In the genomic region with DNA sequence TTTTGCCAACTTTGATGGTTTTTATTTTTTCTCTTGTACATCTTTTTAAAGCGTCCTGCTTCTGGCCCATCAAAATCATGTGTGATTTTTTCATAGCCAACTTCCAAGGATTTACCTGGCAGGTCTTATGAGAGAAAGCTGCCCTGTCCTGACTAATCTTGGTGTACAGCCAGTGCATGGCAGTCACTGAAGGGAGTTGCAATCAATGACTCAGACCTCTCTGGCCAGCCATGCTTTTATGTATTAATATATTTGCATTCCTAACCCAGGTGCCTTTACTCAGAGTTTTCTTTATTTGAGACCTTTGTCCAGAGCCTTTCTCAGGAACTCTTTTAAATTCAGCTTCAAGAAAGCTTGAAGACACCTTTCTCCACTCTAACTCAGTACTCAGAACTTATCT, we compare ENCODE assay signal across 24 cellular contexts.
"Had no signal": no experiment of that assay in that cellular context is flagged by ENCODE, and none has a peak within 500 bp of the region (broad histone marks: within the 10 kb centered on the region; RNA-seq: fewer than 3 reads in every experiment).

No MANE protein-coding gene starts in this region.

- H3K9me3 Mint-ChIP-seq: stimulated activated naive CD8-positive, alpha-beta T cell treated with anti-CD3 and anti-CD28 coated beads, Interleukin-15, amount 100 ng/mL, for 72 hours had no signal

- H3K9me3 ChIP-seq: pancreas, suprapubic skin had no signal

- H3K4me3 ChIP-seq: cardiac muscle cell, left ventricle myocardium inferior, pancreas, psoas muscle, suprapubic skin, tibial nerve had no signal

- H3K36me3 Mint-ChIP-seq: activated naive CD8-positive, alpha-beta T cell treated with anti-CD3 and anti-CD28 coated beads, Interleukin-2, amount 10 ng/mL, durations not matched to agents 7 days and 5 days; mesothelial cell of epicardium had no signal

- H3K27ac Mint-ChIP-seq: activated CD4-positive, alpha-beta memory T cell treated with anti-CD3 and anti-CD28 coated beads, Interleukin-2, amount 10 ng/mL, durations not matched to agents 7 days and 5 days; activated naive CD4-positive, alpha-beta T cell treated with anti-CD3 and anti-CD28 coated beads for 36 hours; activated naive CD8-positive, alpha-beta T cell treated with anti-CD3 and anti-CD28 coated beads, Interleukin-2, amount 10 ng/mL, durations not matched to agents 7 days and 5 days; activated T-cell treated with anti-CD3 and anti-CD28 coated beads, Interleukin-2, amount 50 U/mL, for 72 hours; mesothelial cell of epicardium; naive thymus-derived CD8-positive, alpha-beta T cell; stimulated activated naive CD8-positive, alpha-beta T cell treated with anti-CD3 and anti-CD28 coated beads, Interleukin-15, amount 100 ng/mL, for 72 hours; T-helper 1 cell treated with Interleukin-12 subunit alpha and Interleukin-12 subunit beta and Interleukin-4 antibody, amounts not matched to agents 30 μg/mL and 1 μg/mL, for 36 hours had no signal

- DNase-seq: activated CD4-positive, alpha-beta memory T cell treated with anti-CD3 and anti-CD28 coated beads, Interleukin-2, amount 10 ng/mL, durations not matched to agents 7 days and 5 days; activated CD4-positive, alpha-beta T cell treated with anti-CD3 and anti-CD28 coated beads for 48 hours; activated CD4-positive, CD25-positive, alpha-beta regulatory T cell; activated effector memory CD4-positive, alpha-beta T cell treated with Interleukin-2 at 50 U/mL for 16 hours; activated naive CD4-positive, alpha-beta T cell treated with anti-CD3 and anti-CD28 coated beads for 36 hours; activated naive CD8-positive, alpha-beta T cell treated with anti-CD3 and anti-CD28 coated beads, Interleukin-2, amount 10 ng/mL, durations not matched to agents 7 days and 5 days; activated T-cell treated with anti-CD3 and anti-CD28 coated beads, Interleukin-2, amount 50 U/mL, for 72 hours; amygdala; cortex of kidney; glutamatergic neuron; hippocampal formation; left ventricle myocardium inferior; naive thymus-derived CD8-positive, alpha-beta T cell; pancreas; psoas muscle; right cardiac atrium; stimulated activated CD4-positive, alpha-beta T cell treated with anti-CD3 and anti-CD28 coated beads, Interleukin-4, amount 100 ng/mL, for 4 hours; stimulated activated naive CD8-positive, alpha-beta T cell treated with anti-CD3 and anti-CD28 coated beads, Interleukin-15, amount 100 ng/mL, for 72 hours; T1000 had no signal

- H3K27ac ChIP-seq: cardiac muscle cell, left ventricle myocardium inferior, pancreas, psoas muscle, suprapubic skin, tibial nerve had no signal

- H3K4me1 Mint-ChIP-seq: activated CD4-positive, alpha-beta memory T cell treated with anti-CD3 and anti-CD28 coated beads, Interleukin-2, amount 10 ng/mL, durations not matched to agents 7 days and 5 days; activated naive CD8-positive, alpha-beta T cell treated with anti-CD3 and anti-CD28 coated beads, Interleukin-2, amount 10 ng/mL, durations not matched to agents 7 days and 5 days; mesothelial cell of epicardium; naive thymus-derived CD8-positive, alpha-beta T cell; stimulated activated naive CD8-positive, alpha-beta T cell treated with anti-CD3 and anti-CD28 coated beads, Interleukin-15, amount 100 ng/mL, for 72 hours had no signal

- H3K4me1 ChIP-seq: left ventricle myocardium inferior, pancreas, psoas muscle, suprapubic skin, tibial nerve had no signal

- H3K36me3 ChIP-seq: cardiac muscle cell, left ventricle myocardium inferior, pancreas, suprapubic skin, tibial nerve had no signal

- H3K27me3 Mint-ChIP-seq: activated CD4-positive, alpha-beta memory T cell treated with anti-CD3 and anti-CD28 coated beads, Interleukin-2, amount 10 ng/mL, durations not matched to agents 7 days and 5 days; activated naive CD8-positive, alpha-beta T cell treated with anti-CD3 and anti-CD28 coated beads, Interleukin-2, amount 10 ng/mL, durations not matched to agents 7 days and 5 days; naive thymus-derived CD8-positive, alpha-beta T cell; stimulated activated naive CD8-positive, alpha-beta T cell treated with anti-CD3 and anti-CD28 coated beads, Interleukin-15, amount 100 ng/mL, for 72 hours had no signal

- H3K4me3 Mint-ChIP-seq: activated CD4-positive, alpha-beta memory T cell treated with anti-CD3 and anti-CD28 coated beads, Interleukin-2, amount 10 ng/mL, durations not matched to agents 7 days and 5 days; activated naive CD4-positive, alpha-beta T cell treated with anti-CD3 and anti-CD28 coated beads for 36 hours; activated naive CD8-positive, alpha-beta T cell treated with anti-CD3 and anti-CD28 coated beads, Interleukin-2, amount 10 ng/mL, durations not matched to agents 7 days and 5 days; activated T-cell treated with anti-CD3 and anti-CD28 coated beads, Interleukin-2, amount 50 U/mL, for 72 hours; mesothelial cell of epicardium; naive thymus-derived CD8-positive, alpha-beta T cell; stimulated activated naive CD8-positive, alpha-beta T cell treated with anti-CD3 and anti-CD28 coated beads, Interleukin-15, amount 100 ng/mL, for 72 hours; T-helper 1 cell treated with Interleukin-12 subunit alpha and Interleukin-12 subunit beta and Interleukin-4 antibody, amounts not matched to agents 30 μg/mL and 1 μg/mL, for 36 hours had no signal

- H3K27me3 ChIP-seq: cardiac muscle cell, suprapubic skin had no signal

- ATAC-seq: activated T-cell treated with anti-CD3 and anti-CD28 coated beads, Interleukin-2, amount 50 U/mL, for 72 hours; naive thymus-derived CD8-positive, alpha-beta T cell; pancreas; psoas muscle; right cardiac atrium; stimulated activated naive CD8-positive, alpha-beta T cell treated with anti-CD3 and anti-CD28 coated beads, Interleukin-15, amount 100 ng/mL, for 72 hours had no signal
